16 cellular contexts compared by ENCODE assay signal in genomic region chr7:127927339-127927679, GRCh38.
DNase-seq lines count a peak whose midpoint lies in the region; ATAC-seq and TF ChIP-seq lines count a peak whose summit lies in the region.
"Had no signal": no experiment of that assay in that cellular context is flagged by ENCODE, and none has a peak within 500 bp of the region (broad histone marks: within the 10 kb centered on the region; RNA-seq: fewer than 3 reads in every experiment).

No MANE protein-coding gene starts in this region.

- H2AFZ ChIP-seq in Karpas-422 (ENCODE audit: low read length) = no peak overlapping the region

- H3K27me3 ChIP-seq in Karpas-422 (ENCODE audit: low read length) (no peaks in the 10 kb centered on the region), right lobe of liver (no peaks in the 10 kb centered on the region), gastrocnemius medialis (no peaks in the 10 kb centered on the region)
- H3K27me3 ChIP-seq: SJSA1 had no signal

- H3K36me3 ChIP-seq in Karpas-422 (ENCODE audit: insufficient read depth, low read length) (peaks cover 17% of the 10 kb centered on the region), right lobe of liver (peaks cover 0 to 13% (median 4%) of the 10 kb centered on the region in 4 donors), gastrocnemius medialis (peaks cover 0 to 14% of the 10 kb centered on the region in 2 donors)

- in situ Hi-C loops in gastrocnemius medialis (cut with MboI; ENCODE audit: low sequenced_read_pairs in 4 of 4) = no loop called here

- no peak overlapping the region for H3K4me3 Mint-ChIP-seq in stimulated activated naive CD8-positive, alpha-beta T cell treated with anti-CD3 and anti-CD28 coated beads, Interleukin-15, amount 100 ng/mL, for 72 hours
- H3K4me3 Mint-ChIP-seq: effector memory CD8-positive, alpha-beta T cell had no signal

- peak; percentile 35 for DNase-seq in CD1c-positive myeloid dendritic cell (ENCODE audit: extremely low spot score)
- DNase-seq in Karpas-422 = no peak
- peak; percentile 60 for DNase-seq in astrocyte of the hippocampus (ENCODE audit: low read depth, low spot score)
- DNase-seq in right lobe of liver = no peak
- no peak for DNase-seq in caudate nucleus (lab: John Stamatoyannopoulos, UW)
- no peak for DNase-seq in stimulated activated naive CD8-positive, alpha-beta T cell treated with anti-CD3 and anti-CD28 coated beads, Interleukin-15, amount 100 ng/mL, for 72 hours
- DNase-seq in gastrocnemius medialis = no peak
- DNase-seq: activated CD8-positive, alpha-beta memory T cell treated with anti-CD3 and anti-CD28 coated beads for 24 hours; activated effector memory CD4-positive, alpha-beta T cell treated with anti-CD3 and anti-CD28 coated beads, Interleukin-2, amount 50 U/mL, for 16 hours; C1 segment of cervical spinal cord; DMS79; effector memory CD8-positive, alpha-beta T cell; mucosa of descending colon; stimulated activated CD4-positive, alpha-beta T cell treated with anti-CD3 and anti-CD28 coated beads, Interleukin-12 subunit alpha, Interleukin-12 subunit beta, amount 100 ng/mL, for 4 hours had no signal

- no peaks in the 10 kb centered on the region for H4K20me1 ChIP-seq in Karpas-422 (ENCODE audit: insufficient read depth, low read depth, low read length)

- WGBS in right lobe of liver (ENCODE audit: insufficient coverage, low coverage, low lambda C conversion rate, missing lambda C conversion rate) = 85% methylated on average over 3 of the region's 3 CpGs

- H3K9ac ChIP-seq in Karpas-422 (ENCODE audit: low read length) = peak overlapping the region; percentile 53

- no peaks in the 10 kb centered on the region for H3K9me3 Mint-ChIP-seq in stimulated activated naive CD8-positive, alpha-beta T cell treated with anti-CD3 and anti-CD28 coated beads, Interleukin-15, amount 100 ng/mL, for 72 hours
- H3K9me3 Mint-ChIP-seq: effector memory CD8-positive, alpha-beta T cell had no signal

- H3K27me3 Mint-ChIP-seq in stimulated activated naive CD8-positive, alpha-beta T cell treated with anti-CD3 and anti-CD28 coated beads, Interleukin-15, amount 100 ng/mL, for 72 hours = no peaks in the 10 kb centered on the region
- H3K27me3 Mint-ChIP-seq: effector memory CD8-positive, alpha-beta T cell had no signal

- H3K27ac ChIP-seq in Karpas-422 (ENCODE audit: low read length) = peak overlapping the region; percentile 87
- H3K27ac ChIP-seq in right lobe of liver = no peak overlapping the region
- no peak overlapping the region for H3K27ac ChIP-seq in caudate nucleus (ENCODE audit: low read depth, low read length)
- H3K27ac ChIP-seq in gastrocnemius medialis = no peak overlapping the region
- H3K27ac ChIP-seq: SJSA1 had no signal

- no peaks in the 10 kb centered on the region for H3K9me3 ChIP-seq in Karpas-422 (ENCODE audit: low read length)
- H3K9me3 ChIP-seq in right lobe of liver = no peaks in the 10 kb centered on the region
- no peaks in the 10 kb centered on the region for H3K9me3 ChIP-seq in gastrocnemius medialis
- H3K9me3 ChIP-seq: mucosa of descending colon, SJSA1 had no signal

- peak overlapping the region; percentile 75 for H3K4me2 ChIP-seq in Karpas-422 (ENCODE audit: low read depth, low read length, poor library complexity, severe bottlenecking)

- no peak overlapping the region for H3K27ac Mint-ChIP-seq in stimulated activated naive CD8-positive, alpha-beta T cell treated with anti-CD3 and anti-CD28 coated beads, Interleukin-15, amount 100 ng/mL, for 72 hours
- H3K27ac Mint-ChIP-seq: effector memory CD8-positive, alpha-beta T cell had no signal

- no peak for TF ChIP-seq CTCF in right lobe of liver (IDR thresholded peaks at IDR 0.05)
- TF ChIP-seq CTCF in gastrocnemius medialis (IDR thresholded peaks at IDR 0.05 in 4 of 5, conservative IDR thresholded peaks at IDR 0.05 in 1 of 5) = no peak

- TF ChIP-seq POLR2A in right lobe of liver (IDR thresholded peaks at IDR 0.05) (no peak), gastrocnemius medialis (IDR thresholded peaks at IDR 0.05) (no peak)

- intact Hi-C loops in right lobe of liver (cut with DNase I) = no loop called here
- intact Hi-C loops in gastrocnemius medialis (cut with DNase I; ENCODE audit: low total_unique reads) = no loop called here

- H3K4me3 ChIP-seq in Karpas-422 (ENCODE audit: low read length) = no peak overlapping the region
- H3K4me3 ChIP-seq in right lobe of liver = no peak overlapping the region
- no peak overlapping the region for H3K4me3 ChIP-seq in gastrocnemius medialis
- H3K4me3 ChIP-seq: mucosa of descending colon, SJSA1 had no signal

- no peaks in the 10 kb centered on the region for H3K9me2 ChIP-seq in Karpas-422 (replicated peaks; ENCODE audit: insufficient read depth, low read length)

- H3K4me1 Mint-ChIP-seq in stimulated activated naive CD8-positive, alpha-beta T cell treated with anti-CD3 and anti-CD28 coated beads, Interleukin-15, amount 100 ng/mL, for 72 hours = peaks cover 16% of the 10 kb centered on the region

- peaks cover 77% of the 10 kb centered on the region for H3K79me2 ChIP-seq in Karpas-422 (ENCODE audit: low read length)

- peak in 3 of 4 donors; percentile 12 to 31 (median 25) for ATAC-seq in right lobe of liver
- ATAC-seq in stimulated activated naive CD8-positive, alpha-beta T cell treated with anti-CD3 and anti-CD28 coated beads, Interleukin-15, amount 100 ng/mL, for 72 hours = no peak
- ATAC-seq in HG02884 (IDR thresholded peaks at IDR 0.05; ENCODE audit: unreplicated experiment) = no peak
- no peak for ATAC-seq in gastrocnemius medialis
- ATAC-seq: effector memory CD8-positive, alpha-beta T cell; mucosa of descending colon had no signal

- H3K4me1 ChIP-seq in Karpas-422 (ENCODE audit: low read length) (peaks cover 88% of the 10 kb centered on the region), right lobe of liver (no peaks in the 10 kb centered on the region), gastrocnemius medialis (no peaks in the 10 kb centered on the region)
- H3K4me1 ChIP-seq: SJSA1 had no signal

Comparison
In these comparisons a context has a peak if more than half of its experiments do, and no peak if none do; other contexts are left out.
1. DNase-seq: peak in CD1c-positive myeloid dendritic cell (single experiment) and astrocyte of the hippocampus (single experiment); none in Karpas-422 (single experiment), right lobe of liver (0 of 3), caudate nucleus (0 of 61), stimulated activated naive CD8-positive, alpha-beta T cell treated with anti-CD3 and anti-CD28 coated beads, Interleukin-15, amount 100 ng/mL, for 72 hours (0 of 2) and gastrocnemius medialis (0 of 2).
2. ATAC-seq: peak in right lobe of liver (3 of 4); none in stimulated activated naive CD8-positive, alpha-beta T cell treated with anti-CD3 and anti-CD28 coated beads, Interleukin-15, amount 100 ng/mL, for 72 hours (single experiment), HG02884 (single experiment) and gastrocnemius medialis (0 of 2).